Comparison of ENCODE assay signal across 2 cellular contexts in genomic region chr11:112017538-112017937, GRCh38.
A peak's percentile ranks its signal among the peaks of the same experiment; 100 is the strongest.
TF ChIP-seq lines count a peak whose summit lies in the region.

No MANE protein-coding gene starts in this region.

TF ChIP-seq in IMR-90, 13 proteins besides CTCF, POLR2A, EP300 and RAD21 (continued from another document):
- TF ChIP-seq MXI1 (IDR thresholded peaks at IDR 0.05; ENCODE audit: borderline replicate concordance, low read depth, low read length) (no peak), NFE2L2 (IDR thresholded peaks at IDR 0.05; ENCODE audit: low read depth, low read length) (no peak), RFX5 (IDR thresholded peaks at IDR 0.05; ENCODE audit: low read depth, low read length) (no peak), BHLHE40 (IDR thresholded peaks at IDR 0.05; ENCODE audit: low read depth, low read length) (no peak), CEBPB (IDR thresholded peaks at IDR 0.05; ENCODE audit: low read depth, low read length) (peak; percentile 42; the same call in 1 of the 2 replicates), MAFK (IDR thresholded peaks at IDR 0.05; ENCODE audit: low read depth, low read length) (no peak), SMC3 (IDR thresholded peaks at IDR 0.05; ENCODE audit: low read depth, low read length) (no peak; the same call in 1 of the 2 replicates), FOS (IDR thresholded peaks at IDR 0.05; ENCODE audit: low read depth, low read length) (peak; percentile 76; the same call in 1 of the 2 replicates), CHD1 (IDR thresholded peaks at IDR 0.05; ENCODE audit: low read depth, low read length) (no peak), RCOR1 (IDR thresholded peaks at IDR 0.05; ENCODE audit: insufficient replicate concordance, low read length) (no peak), ELK1 (IDR thresholded peaks at IDR 0.05; ENCODE audit: borderline replicate concordance, low read depth, low read length) (no peak), MAZ (IDR thresholded peaks at IDR 0.05; ENCODE audit: borderline replicate concordance, low read depth, low read length) (no peak)
TF ChIP-seq in IMR-90: peak in this region for 2.

TF ChIP-seq in HEK293T, 16 proteins besides CTCF, POLR2A, EP300 and RAD21 (continued from another document):
- TF ChIP-seq BHLHE40 (IDR thresholded peaks at IDR 0.05; ENCODE audit: borderline replicate concordance) = no peak
- no peak for TF ChIP-seq CTBP1 (IDR thresholded peaks at IDR 0.05; ENCODE audit: borderline replicate concordance)
- TF ChIP-seq NFRKB (IDR thresholded peaks at IDR 0.05) = no peak
